29 cellular contexts compared by ENCODE assay signal in genomic region chr13:22369090-22369489, GRCh38.
"Had no signal": no experiment of that assay in that cellular context is flagged by ENCODE, and none has a peak within 500 bp of the region (broad histone marks: within the 10 kb centered on the region; RNA-seq: fewer than 3 reads in every experiment).

No MANE protein-coding gene starts in this region.

- DNase-seq: colonic mucosa; effector CD8-positive, alpha-beta T cell; foreskin fibroblast; heart left ventricle; left cardiac atrium; left lung; mesenchymal stem cell; midbrain; naive thymus-derived CD4-positive, alpha-beta T cell; nucleus accumbens; ovary; posterior cingulate gyrus; psoas muscle; right cardiac atrium; sigmoid colon; spleen; stimulated activated CD4-positive, alpha-beta T cell treated with anti-CD3 and anti-CD28 coated beads, Interleukin-4, amount 100 ng/mL, for 4 hours; stimulated activated naive CD8-positive, alpha-beta T cell treated with anti-CD3 and anti-CD28 coated beads, Interleukin-15, Interleukin-2, amounts not matched to agents 100 U/mL and 50 U/mL, for 24 hours; substantia nigra; testis; tibial artery; upper lobe of right lung had no signal

- H3K9me3 ChIP-seq: colonic mucosa, ovary, testis, upper lobe of right lung had no signal

- H2AFZ ChIP-seq: hepatocyte had no signal

- H3K27me3 ChIP-seq: colonic mucosa, gastroesophageal sphincter, heart left ventricle, hepatocyte, left lung, ovary, sigmoid colon, spleen, testis, tibial artery, upper lobe of right lung, vagina had no signal

- H3K36me3 ChIP-seq: colonic mucosa, gastroesophageal sphincter, heart left ventricle, left lung, ovary, sigmoid colon, spleen, tibial artery, upper lobe of right lung, vagina had no signal

- H3K4me2 ChIP-seq: hepatocyte had no signal

- H3K79me2 ChIP-seq: hepatocyte had no signal

- H3K27ac ChIP-seq: colonic mucosa, epithelial cell of prostate, gastroesophageal sphincter, heart left ventricle, hepatocyte, left lung, ovary, psoas muscle, sigmoid colon, skin epidermis, spleen, testis, tibial artery, upper lobe of right lung, vagina had no signal

- H3K4me3 ChIP-seq: colonic mucosa, gastroesophageal sphincter, heart left ventricle, hepatocyte, left lung, ovary, psoas muscle, sigmoid colon, skin epidermis, spleen, testis, tibial artery, upper lobe of right lung, vagina had no signal

- ATAC-seq: esophagus mucosa; gastroesophageal sphincter; heart left ventricle; left lung; naive thymus-derived CD4-positive, alpha-beta T cell; psoas muscle; right cardiac atrium; stimulated activated memory B cell treated with anti-CD40 and anti-IgM and Interleukin-4, amounts not matched to agents 10 μg/mL and 1 μg/mL and 100 μg/mL, for 72 hours; stimulated activated naive CD8-positive, alpha-beta T cell treated with anti-CD3 and anti-CD28 coated beads, Interleukin-15, Interleukin-2, amounts not matched to agents 100 U/mL and 50 U/mL, for 24 hours; upper lobe of right lung had no signal

- H3K4me1 ChIP-seq: colonic mucosa, gastroesophageal sphincter, heart left ventricle, left lung, psoas muscle, sigmoid colon, spleen, testis, tibial artery, upper lobe of right lung, vagina had no signal
